In genomic region chr17:58488428-58488890, GRCh38 we compare ENCODE assay signal across 26 cellular contexts. TPM values are rescaled to one million over a fixed set of nuclear protein-coding genes. Genes with fewer than 3 reads are reported as not detected.
A peak's percentile ranks its signal among the peaks of the same experiment; 100 is the strongest.
DNase-seq lines count a peak whose midpoint lies in the region; ATAC-seq and TF ChIP-seq lines count a peak whose summit lies in the region.
"Had no signal": no experiment of that assay in that cellular context is flagged by ENCODE, and none has a peak within 500 bp of the region (broad histone marks: within the 10 kb centered on the region; RNA-seq: fewer than 3 reads in every experiment).

No MANE protein-coding gene starts in this region.

- ATAC-seq in activated naive CD4-positive, alpha-beta T cell treated with anti-CD3 and anti-CD28 coated beads, Interleukin-2, amount 50 U/mL, for 72 hours, result no peak
- ATAC-seq in activated naive CD8-positive, alpha-beta T cell treated with anti-CD3 and anti-CD28 coated beads, Interleukin-2, amount 50 U/mL, for 24 hours, result no peak
- ATAC-seq in GM21723 (IDR thresholded peaks at IDR 0.05; ENCODE audit: unreplicated experiment), result no peak

- no peak for DNase-seq in activated naive CD4-positive, alpha-beta T cell treated with anti-CD3 and anti-CD28 coated beads, Interleukin-2, amount 50 U/mL, for 72 hours (ENCODE audit: low spot score in 2 of 2)
- DNase-seq in GM20000 (ENCODE audit: low spot score), result peak; percentile 33
- DNase-seq in activated naive CD8-positive, alpha-beta T cell treated with anti-CD3 and anti-CD28 coated beads, Interleukin-2, amount 50 U/mL, for 24 hours, result no peak
- DNase-seq in testis, result no peak
- no peak for DNase-seq in sigmoid colon
- DNase-seq: anterior cingulate cortex; COR-L47; cortex of kidney; DND-41; esophagus squamous epithelium; NCI-H146; NCI-H2171; NCI-H524 treated with DMSO at 0.1 percent for 48 hours; nephron progenitor cell; NK-92 treated with Interleukin-12 subunit alpha and Interleukin-12 subunit beta, amount 100 ng/mL, for 24 hours; ovary; SHP77 had no signal

- H3K9me3 ChIP-seq in testis, result no peaks in the 10 kb centered on the region
- no peaks in the 10 kb centered on the region for H3K9me3 ChIP-seq in sigmoid colon
- H3K9me3 ChIP-seq: esophagus squamous epithelium, left ventricle myocardium inferior, ovary, spleen, vagina had no signal

- H3K27me3 ChIP-seq in testis (no peaks in the 10 kb centered on the region), sigmoid colon (no peaks in the 10 kb centered on the region)
- H3K27me3 ChIP-seq: esophagus squamous epithelium, hepatocyte, ovary, spleen, vagina had no signal

- WGBS in testis, 2 donors, result 51 to 68% methylated on average over 6 to 22 of the region's 26 CpGs
- 90 to 95% methylated on average over 26 of the region's 26 CpGs for WGBS in sigmoid colon, 2 donors

- peaks cover 22% of the 10 kb centered on the region for H3K4me1 Mint-ChIP-seq in activated naive CD4-positive, alpha-beta T cell treated with anti-CD3 and anti-CD28 coated beads, Interleukin-2, amount 50 U/mL, for 24 hours
- peaks cover 27% of the 10 kb centered on the region for H3K4me1 Mint-ChIP-seq in activated naive CD8-positive, alpha-beta T cell treated with anti-CD3 and anti-CD28 coated beads, Interleukin-2, amount 50 U/mL, for 24 hours
- H3K4me1 Mint-ChIP-seq: endodermal cell, nephron progenitor cell had no signal

- intact Hi-C loops in testis (cut with DNase I; ENCODE audit: low total_unique reads) (no loop called here), sigmoid colon (cut with DNase I) (no loop called here)

- peak overlapping the region; percentile 79 to 80 for H3K27ac ChIP-seq in testis
- no peak overlapping the region for H3K27ac ChIP-seq in sigmoid colon
- H3K27ac ChIP-seq: esophagus squamous epithelium, hepatocyte, left ventricle myocardium inferior, ovary, vagina had no signal

- no peak for TF ChIP-seq EP300 in sigmoid colon (IDR thresholded peaks at IDR 0.05)

- no peak for TF ChIP-seq POLR2A in testis (IDR thresholded peaks at IDR 0.05)
- TF ChIP-seq POLR2A in sigmoid colon (IDR thresholded peaks at IDR 0.05), result no peak

- no peaks in the 10 kb centered on the region for H3K27me3 Mint-ChIP-seq in activated naive CD4-positive, alpha-beta T cell treated with anti-CD3 and anti-CD28 coated beads, Interleukin-2, amount 50 U/mL, for 24 hours
- H3K27me3 Mint-ChIP-seq in activated naive CD8-positive, alpha-beta T cell treated with anti-CD3 and anti-CD28 coated beads, Interleukin-2, amount 50 U/mL, for 24 hours, result no peaks in the 10 kb centered on the region

- H3K36me3 ChIP-seq in testis (ENCODE audit: low read depth, missing control alignments) (no peaks in the 10 kb centered on the region), sigmoid colon (peaks cover 20 to 48% (median 35%) of the 10 kb centered on the region in 4 donors)
- H3K36me3 ChIP-seq: ovary had no signal

- H3K4me3 ChIP-seq in testis (peak overlapping the region; percentile 51 to 55), sigmoid colon (no peak overlapping the region)
- H3K4me3 ChIP-seq: hepatocyte, left ventricle myocardium inferior, ovary had no signal

- peaks cover 14% of the 10 kb centered on the region for H3K36me3 Mint-ChIP-seq in activated naive CD4-positive, alpha-beta T cell treated with anti-CD3 and anti-CD28 coated beads, Interleukin-2, amount 50 U/mL, for 24 hours
- H3K36me3 Mint-ChIP-seq in activated naive CD4-positive, alpha-beta T cell treated with anti-CD3 and anti-CD28 coated beads, Interleukin-2, amount 50 U/mL, for 72 hours, result peaks cover 20 to 24% of the 10 kb centered on the region in 2 donors
- peaks cover 52% of the 10 kb centered on the region for H3K36me3 Mint-ChIP-seq in activated naive CD8-positive, alpha-beta T cell treated with anti-CD3 and anti-CD28 coated beads, Interleukin-2, amount 50 U/mL, for 24 hours (ENCODE audit: low read depth)

- TF ChIP-seq CTCF in GM20000 (IDR thresholded peaks at IDR 0.05; ENCODE audit: extremely low read depth, missing control alignments) (no peak), testis (IDR thresholded peaks at IDR 0.05) (no peak), sigmoid colon (IDR thresholded peaks at IDR 0.05) (no peak)

- peak overlapping the region; percentile 36 for H3K4me3 Mint-ChIP-seq in activated naive CD4-positive, alpha-beta T cell treated with anti-CD3 and anti-CD28 coated beads, Interleukin-2, amount 50 U/mL, for 24 hours
- H3K4me3 Mint-ChIP-seq in activated naive CD8-positive, alpha-beta T cell treated with anti-CD3 and anti-CD28 coated beads, Interleukin-2, amount 50 U/mL, for 24 hours, result peak overlapping the region; percentile 38
- H3K4me3 Mint-ChIP-seq: endodermal cell, nephron progenitor cell had no signal

- peak overlapping the region; percentile 23 for H3K27ac Mint-ChIP-seq in activated naive CD4-positive, alpha-beta T cell treated with anti-CD3 and anti-CD28 coated beads, Interleukin-2, amount 50 U/mL, for 24 hours
- no peak overlapping the region for H3K27ac Mint-ChIP-seq in activated naive CD4-positive, alpha-beta T cell treated with anti-CD3 and anti-CD28 coated beads, Interleukin-2, amount 50 U/mL, for 72 hours
- peak overlapping the region; percentile 42 for H3K27ac Mint-ChIP-seq in activated naive CD8-positive, alpha-beta T cell treated with anti-CD3 and anti-CD28 coated beads, Interleukin-2, amount 50 U/mL, for 24 hours
- H3K27ac Mint-ChIP-seq: endodermal cell; nephron progenitor cell; stimulated activated effector memory CD8-positive, alpha-beta T cell treated with anti-CD3 and anti-CD28 coated beads, Interleukin-12 subunit alpha, Interleukin-12 subunit beta, amount 100 ng/mL, for 72 hours had no signal

- H3K4me1 ChIP-seq in testis (peaks cover 21% of the 10 kb centered on the region), sigmoid colon (peaks cover 0 to 8% (median 1%) of the 10 kb centered on the region in 4 donors)
- H3K4me1 ChIP-seq: left ventricle myocardium inferior, vagina had no signal

- no peaks in the 10 kb centered on the region for H3K9me3 Mint-ChIP-seq in activated naive CD4-positive, alpha-beta T cell treated with anti-CD3 and anti-CD28 coated beads, Interleukin-2, amount 50 U/mL, for 24 hours
- no peaks in the 10 kb centered on the region for H3K9me3 Mint-ChIP-seq in activated naive CD4-positive, alpha-beta T cell treated with anti-CD3 and anti-CD28 coated beads, Interleukin-2, amount 50 U/mL, for 72 hours
- no peaks in the 10 kb centered on the region for H3K9me3 Mint-ChIP-seq in activated naive CD8-positive, alpha-beta T cell treated with anti-CD3 and anti-CD28 coated beads, Interleukin-2, amount 50 U/mL, for 24 hours
- H3K9me3 Mint-ChIP-seq: endodermal cell; nephron progenitor cell; stimulated activated effector memory CD8-positive, alpha-beta T cell treated with anti-CD3 and anti-CD28 coated beads, Interleukin-12 subunit alpha, Interleukin-12 subunit beta, amount 100 ng/mL, for 72 hours had no signal

RNA-seq across cellular contexts. Expression of gene HSF5, which starts 0.3 kb away (rescaled TPM):
- 1 to 10 TPM; 2.0 to 3.9 TPM for total RNA-seq in activated naive CD4-positive, alpha-beta T cell treated with anti-CD3 and anti-CD28 coated beads, Interleukin-2, amount 50 U/mL, for 72 hours
- total RNA-seq in testis (10 to 100 TPM; 40.0 to 57.8 TPM), sigmoid colon (under 1 TPM in 1 of 4 donors, not detected in 3; under 0.01 TPM)
- polyA plus RNA-seq in testis (ENCODE audit: insufficient read depth, low read depth, low replicate concordance) (119 TPM), sigmoid colon (under 1 TPM in 1 of 3 donors, not detected in 2; 0.29 TPM)
- total RNA-seq: H7, left ventricle myocardium inferior, ovary had no signal
- polyA plus RNA-seq: hepatocyte had no signal

RNA-seq across cellular contexts. Expression of gene MTMR4, which starts 26.0 kb away (rescaled TPM):
- total RNA-seq in activated naive CD4-positive, alpha-beta T cell treated with anti-CD3 and anti-CD28 coated beads, Interleukin-2, amount 50 U/mL, for 72 hours, result 10 to 100 TPM; 55.2 to 73.3 TPM
- total RNA-seq in testis (100 to 1,000 TPM; 146 to 183 TPM), sigmoid colon (10 to 100 TPM; 18.6 to 28.5 (median 25.3) TPM)
- polyA plus RNA-seq in testis (ENCODE audit: insufficient read depth, low read depth, low replicate concordance) (59.3 TPM), sigmoid colon (10 to 100 TPM in 1 of 3 donors, 1 to 10 TPM in 2; 6.0 to 22.6 (median 9.2) TPM)

Comparison
In these comparisons a context has a peak if more than half of its experiments do, and no peak if none do; other contexts are left out.
1. H3K27ac Mint-ChIP-seq: peak in activated naive CD4-positive, alpha-beta T cell treated with anti-CD3 and anti-CD28 coated beads, Interleukin-2, amount 50 U/mL, for 24 hours (single experiment) and activated naive CD8-positive, alpha-beta T cell treated with anti-CD3 and anti-CD28 coated beads, Interleukin-2, amount 50 U/mL, for 24 hours (single experiment); none in activated naive CD4-positive, alpha-beta T cell treated with anti-CD3 and anti-CD28 coated beads, Interleukin-2, amount 50 U/mL, for 72 hours (0 of 2).
2. H3K27ac ChIP-seq: peak in testis (2 of 2); none in sigmoid colon (0 of 4).
3. H3K4me3 ChIP-seq: peak in testis (2 of 2); none in sigmoid colon (0 of 4).
4. RNA of gene HSF5, which starts 0.3 kb away (total RNA-seq): 40.0 to 57.8 TPM in testis; 2.0 to 3.9 TPM in activated naive CD4-positive, alpha-beta T cell treated with anti-CD3 and anti-CD28 coated beads, Interleukin-2, amount 50 U/mL, for 72 hours and under 0.01 TPM in sigmoid colon; every median in the first group is over 4 times any median in the second.